In genomic region chr15:82414536-82415191, GRCh38 we compare ENCODE assay signal across 23 cellular contexts. TPM values are rescaled to one million over a fixed set of nuclear protein-coding genes. Genes with fewer than 3 reads are reported as not detected.
A peak's percentile ranks its signal among the peaks of the same experiment; 100 is the strongest.
DNase-seq lines count a peak whose midpoint lies in the region; ATAC-seq and TF ChIP-seq lines count a peak whose summit lies in the region.
"Had no signal": no experiment of that assay in that cellular context is flagged by ENCODE, and none has a peak within 500 bp of the region (broad histone marks: within the 10 kb centered on the region; RNA-seq: fewer than 3 reads in every experiment).

No MANE protein-coding gene starts in this region.

- no peak overlapping the region for H3K4me3 Mint-ChIP-seq in nephron
- H3K4me3 Mint-ChIP-seq: CD4-positive, alpha-beta memory T cell; central memory CD8-positive, alpha-beta T cell; effector memory CD8-positive, alpha-beta T cell; stimulated activated effector memory CD8-positive, alpha-beta T cell treated with anti-CD3 and anti-CD28 coated beads, Interleukin-12 subunit alpha, Interleukin-12 subunit beta, amount 100 ng/mL, for 72 hours had no signal

- no peaks in the 10 kb centered on the region for H3K9me2 ChIP-seq in PC-3 (replicated peaks; ENCODE audit: low read length)

- H3K4me2 ChIP-seq in PC-3 (ENCODE audit: low read length) = no peak overlapping the region

- no peaks in the 10 kb centered on the region for H3K9me3 ChIP-seq in PC-3 (ENCODE audit: low read length)
- H3K9me3 ChIP-seq: neutrophil, testis had no signal

- H3K4me1 ChIP-seq in PC-3 (ENCODE audit: insufficient read depth, low read length) = no peaks in the 10 kb centered on the region
- H3K4me1 ChIP-seq: testis had no signal

- no peaks in the 10 kb centered on the region for H3K27me3 Mint-ChIP-seq in nephron (ENCODE audit: low read depth)
- H3K27me3 Mint-ChIP-seq: CD4-positive, alpha-beta memory T cell; central memory CD8-positive, alpha-beta T cell; effector memory CD8-positive, alpha-beta T cell had no signal

- H3K27me3 ChIP-seq in PC-3 (ENCODE audit: low read length) = no peaks in the 10 kb centered on the region
- H3K27me3 ChIP-seq: neutrophil, testis had no signal

- H3K4me3 ChIP-seq in AG10803 (ENCODE audit: low read length) (no peak overlapping the region), PC-3 (ENCODE audit: low read length) (no peak overlapping the region)
- H3K4me3 ChIP-seq: testis had no signal

- H3K27ac Mint-ChIP-seq in nephron = peak overlapping the region; percentile 58 to 82 (median 59)
- H3K27ac Mint-ChIP-seq: CD4-positive, alpha-beta memory T cell; stimulated activated effector memory CD8-positive, alpha-beta T cell treated with anti-CD3 and anti-CD28 coated beads, Interleukin-12 subunit alpha, Interleukin-12 subunit beta, amount 100 ng/mL, for 72 hours had no signal

- no peaks in the 10 kb centered on the region for H3K79me2 ChIP-seq in PC-3 (ENCODE audit: low read length)

- CTCF ChIA-PET in PC-3 (lab: Charles Lee) = no interaction called here

- no peak overlapping the region for H3K27ac ChIP-seq in PC-3 (ENCODE audit: low read length)
- H3K27ac ChIP-seq: neutrophil, testis had no signal

- intact Hi-C loops in PC-3 (cut with micrococcal nuclease) = no loop called here

- TF ChIP-seq CTCF in AG10803 (conservative IDR thresholded peaks at IDR 0.05; ENCODE audit: low read length) (no peak), PC-3 (conservative IDR thresholded peaks at IDR 0.05; ENCODE audit: low read depth, low read length) (no peak), nephron (IDR thresholded peaks at IDR 0.05; ENCODE audit: unreplicated experiment in 3 of 3) (peak in 1 of 3 experiments; percentile 23)

- no peaks in the 10 kb centered on the region for H3F3A ChIP-seq in PC-3 (ENCODE audit: low read length, unreplicated experiment)

- H4K20me1 ChIP-seq in PC-3 (ENCODE audit: low read length) = no peaks in the 10 kb centered on the region

- ATAC-seq in PC-3 = peak; percentile 64
- no peak for ATAC-seq in GM18867 (IDR thresholded peaks at IDR 0.05; ENCODE audit: unreplicated experiment)
- ATAC-seq: effector memory CD8-positive, alpha-beta T cell; left cardiac atrium; stimulated activated effector memory CD8-positive, alpha-beta T cell treated with anti-CD3 and anti-CD28 coated beads, Interleukin-12 subunit alpha, Interleukin-12 subunit beta, amount 100 ng/mL, for 72 hours had no signal

- no peak overlapping the region for H2AFZ ChIP-seq in PC-3 (ENCODE audit: low read length)

- no peak overlapping the region for H3K9ac ChIP-seq in PC-3 (ENCODE audit: low read length)

- BruUV-seq in PC-3 (replicated peaks; lab: Mats Ljungman, UMichigan) = no TSS peak

- POLR2A ChIA-PET in PC-3 (lab: Charles Lee; ENCODE audit: unreplicated experiment) = no interaction called here

- DNase-seq in AG10803 (ENCODE audit: low read depth) (peak; percentile 2), PC-3 (peak; percentile 3), glomerular visceral epithelial cell (ENCODE audit: extremely low spot score) (peak; percentile 14), dermis blood vessel endothelial cell (no peak), NCI-H524 treated with DMSO at 0.1 percent for 48 hours (lab: John Stamatoyannopoulos, UW) (no peak)
- no peak for DNase-seq in effector CD8-positive, alpha-beta T cell (lab: John Stamatoyannopoulos, UW)
- DNase-seq: activated CD4-positive, alpha-beta T cell treated with anti-CD3 and anti-CD28 coated beads for 48 hours; activated gamma-delta T cell treated with Interleukin-2 at 50 U/mL for 16 hours; CD4-positive, alpha-beta memory T cell; DMS79 treated with DMSO at 0.1 percent for 48 hours; effector memory CD8-positive, alpha-beta T cell; KBM-7; left cardiac atrium; NCI-H1092 treated with DMSO at 0.1 percent for 48 hours; NCI-H2107; NCI-H526; SW 1271; testis had no signal

- H3K36me3 ChIP-seq in PC-3 (ENCODE audit: low read depth, low read length) = no peaks in the 10 kb centered on the region
- H3K36me3 ChIP-seq: neutrophil had no signal

- no peaks in the 10 kb centered on the region for H3K4me1 Mint-ChIP-seq in nephron
- H3K4me1 Mint-ChIP-seq: central memory CD8-positive, alpha-beta T cell; stimulated activated effector memory CD8-positive, alpha-beta T cell treated with anti-CD3 and anti-CD28 coated beads, Interleukin-12 subunit alpha, Interleukin-12 subunit beta, amount 100 ng/mL, for 72 hours had no signal

- H3K36me3 Mint-ChIP-seq in nephron (ENCODE audit: low read depth) = peaks cover 32% of the 10 kb centered on the region

- no peaks in the 10 kb centered on the region for H3K9me3 Mint-ChIP-seq in nephron
- H3K9me3 Mint-ChIP-seq: CD4-positive, alpha-beta memory T cell; central memory CD8-positive, alpha-beta T cell; effector memory CD8-positive, alpha-beta T cell; stimulated activated effector memory CD8-positive, alpha-beta T cell treated with anti-CD3 and anti-CD28 coated beads, Interleukin-12 subunit alpha, Interleukin-12 subunit beta, amount 100 ng/mL, for 72 hours had no signal

RNA-seq across cellular contexts. Expression of gene GOLGA6L9, which starts 15.0 kb away (rescaled TPM):
- 5.6 and 8.1 TPM in 2 replicates for total RNA-seq in PC-3 (2014; rRNA removed)
- total RNA-seq in dermis blood vessel endothelial cell = 0.85 and 1.3 TPM in 2 replicates

Comparison
In these comparisons a context has a peak if more than half of its experiments do, and no peak if none do; other contexts are left out.
1. DNase-seq: peak in AG10803 (single experiment), PC-3 (single experiment) and glomerular visceral epithelial cell (single experiment); none in effector CD8-positive, alpha-beta T cell (single experiment), dermis blood vessel endothelial cell (single experiment) and NCI-H524 treated with DMSO at 0.1 percent for 48 hours (single experiment).